ENCODE assay signal across 8 cellular contexts in the genomic region with DNA sequence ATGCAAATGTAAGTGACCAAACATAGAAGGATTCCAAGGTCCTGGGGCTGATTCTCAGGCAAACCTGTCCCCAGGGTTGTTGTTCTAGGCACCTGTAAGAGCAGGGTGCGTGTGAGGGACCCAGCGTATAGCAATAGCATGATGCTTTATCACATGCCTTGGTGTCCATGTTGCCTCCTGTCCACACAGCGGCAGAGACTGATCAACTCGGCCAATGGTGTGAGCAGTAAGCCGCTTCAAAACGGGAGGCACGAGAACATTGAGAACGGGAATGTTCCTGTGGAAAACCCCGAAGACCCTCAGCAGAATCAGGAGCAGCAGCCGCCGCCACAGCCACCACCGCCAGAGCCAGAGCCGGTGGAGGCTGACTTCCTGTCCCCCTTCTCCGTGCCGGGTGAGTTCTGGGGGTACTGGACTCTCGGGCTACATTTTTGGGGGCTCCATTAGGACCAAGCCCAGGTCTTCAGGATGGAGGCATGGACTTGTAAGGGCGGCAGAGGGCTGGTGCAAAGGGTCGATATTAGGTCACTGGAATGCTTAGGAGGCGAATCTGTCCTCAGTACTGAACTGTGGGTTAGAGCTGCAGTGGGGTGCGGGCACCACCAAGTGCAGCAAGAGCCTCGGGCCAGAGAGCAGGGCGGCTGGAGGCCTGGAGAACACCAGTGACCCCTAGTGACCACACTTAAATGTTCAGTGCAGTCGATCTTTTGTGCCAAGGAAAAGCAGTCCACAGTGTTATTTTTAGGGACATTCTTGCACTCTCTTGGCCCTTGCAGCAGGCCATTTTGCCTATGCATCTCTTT. TPM values are rescaled to one million over a fixed set of nuclear protein-coding genes. Genes with fewer than 3 reads are reported as not detected.
DNase-seq lines count a peak whose midpoint lies in the region; ATAC-seq and TF ChIP-seq lines count a peak whose summit lies in the region.

No MANE protein-coding gene starts in this region.

- TF ChIP-seq CTCF in kidney epithelial cell (IDR thresholded peaks at IDR 0.05; ENCODE audit: insufficient read depth, low read length, poor library complexity, severe bottlenecking) (peak; percentile 73), transverse colon (IDR thresholded peaks at IDR 0.05) (peak; percentile 55 to 65 (median 59))

- DNase-seq in Caki2 (ENCODE audit: low read depth) (peak; percentile 38), NOMO-1 treated with DMSO at 0.1 percent for 48 hours (lab: John Stamatoyannopoulos, UW; ENCODE audit: unreplicated experiment) (peak; percentile 83), T47D (ENCODE audit: low read depth in 1 of 2, low spot score in 1 of 2) (peak; percentile 41 to 74), kidney epithelial cell (ENCODE audit: low read depth) (no peak), transverse colon (peak; percentile 35)
- no peak for DNase-seq in activated CD4-positive, CD25-positive, alpha-beta regulatory T cell (lab: John Stamatoyannopoulos, UW)

- ATAC-seq in GM19463 (IDR thresholded peaks at IDR 0.05; ENCODE audit: unreplicated experiment) (peak; percentile 48), HG03460 (IDR thresholded peaks at IDR 0.05; ENCODE audit: unreplicated experiment) (no peak)

- WGBS in transverse colon (ENCODE audit: low coverage in 1 of 2), 2 donors: 63% methylated on average over 21 of the region's 23 CpGs; no CpG with 5 or more reads in 1 of the 2 donors

- no peak for TF ChIP-seq POLR2A in transverse colon (IDR thresholded peaks at IDR 0.05)

- intact Hi-C loops in transverse colon (cut with DNase I; ENCODE audit: low total_unique reads): no loop called here

- no peaks in the 10 kb centered on the region for H3K9me3 ChIP-seq in transverse colon

- H3K4me1 ChIP-seq in transverse colon: peaks cover 0 to 8% (median 2%) of the 10 kb centered on the region in 4 donors

- no peaks in the 10 kb centered on the region for H3K36me3 ChIP-seq in kidney epithelial cell (ENCODE audit: control insufficient read depth, insufficient read depth, low read length)
- no peaks in the 10 kb centered on the region for H3K36me3 ChIP-seq in transverse colon

- H3K27me3 ChIP-seq in kidney epithelial cell (ENCODE audit: control insufficient read depth, insufficient read depth, low read length) (peaks cover 4% of the 10 kb centered on the region), transverse colon (no peaks in the 10 kb centered on the region)

- in situ Hi-C loops in Caki2 (cut with HindIII; ENCODE audit: low pct_unique_long_range_greater_than_20kb, low sequenced_read_pairs) (no loop called here), T47D (cut with HindIII; ENCODE audit: low pct_unique_long_range_greater_than_20kb, low sequenced_read_pairs) (no loop called here), transverse colon (cut with MboI; ENCODE audit: low pct_ligation_motif_present in 1 of 4, low pct_unique_long_range_greater_than_20kb in 1 of 4, low sequenced_read_pairs in 3 of 4) (loop anchor here in 2 of 4 donors (10.0 to 25.0 kb wide), 2 partner anchors 319 to 322 kb away; no protein-coding TSS in a partner anchor)

- H3K27ac ChIP-seq in transverse colon: no peak overlapping the region

- no peak overlapping the region for H3K4me3 ChIP-seq in kidney epithelial cell (ENCODE audit: low read depth, low read length)
- no peak overlapping the region for H3K4me3 ChIP-seq in transverse colon

- TF ChIP-seq EP300 in transverse colon (IDR thresholded peaks at IDR 0.05; ENCODE audit: low read depth): no peak

RNA-seq across cellular contexts. Expression of a gene that starts 57.2 kb away (rescaled TPM):
- total RNA-seq in Caki2 (2014; rRNA removed; shearing (Covaris generic); ENCODE audit: low replicate concordance): 0.12 TPM in 1 of 2 replicates, not detected in the other
- 5.1 and 6.0 TPM in 2 replicates for total RNA-seq in kidney epithelial cell
- 10 to 100 TPM; 16.2 to 24.3 (median 20.7) TPM for total RNA-seq in transverse colon

Comparison
In these comparisons a context has a peak if more than half of its experiments do, and no peak if none do; other contexts are left out.
1. DNase-seq: peak in Caki2 (single experiment), NOMO-1 treated with DMSO at 0.1 percent for 48 hours (single experiment), T47D (2 of 2) and transverse colon (single experiment); none in kidney epithelial cell (single experiment) and activated CD4-positive, CD25-positive, alpha-beta regulatory T cell (0 of 4).